Comparison of ENCODE assay signal across 13 cellular contexts in the genomic region with DNA sequence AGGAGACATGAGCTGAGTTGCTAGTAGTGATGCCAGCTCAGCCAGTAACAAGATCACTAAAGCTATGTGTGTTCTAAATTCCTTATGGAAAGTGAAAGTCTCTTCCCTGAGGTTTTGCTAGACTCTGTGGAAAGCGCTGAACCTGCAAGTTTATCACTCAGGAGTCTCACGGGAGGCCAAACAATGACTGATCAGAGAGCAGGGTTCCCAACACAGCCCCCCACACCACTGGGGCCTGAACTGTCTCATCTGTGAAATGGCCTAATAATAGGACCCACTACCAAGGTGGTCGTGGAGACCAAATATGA. TPM values are rescaled to one million over a fixed set of nuclear protein-coding genes. Genes with fewer than 3 reads are reported as not detected.
DNase-seq lines count a peak whose midpoint lies in the region; ATAC-seq and TF ChIP-seq lines count a peak whose summit lies in the region.
"Had no signal": no experiment of that assay in that cellular context is flagged by ENCODE, and none has a peak within 500 bp of the region (broad histone marks: within the 10 kb centered on the region; RNA-seq: fewer than 3 reads in every experiment).

No MANE protein-coding gene starts in this region.

- no peak overlapping the region for H4K12ac ChIP-seq in trophoblast cell (ENCODE audit: low read depth, low read length)

- peaks cover 76% of the 10 kb centered on the region for H3K4me1 Mint-ChIP-seq in activated naive CD4-positive, alpha-beta T cell treated with anti-CD3 and anti-CD28 coated beads, Interleukin-2, amount 50 U/mL, for 24 hours
- peaks cover 57 to 77% (median 73%) of the 10 kb centered on the region in 3 donors for H3K4me1 Mint-ChIP-seq in naive B cell
- peaks cover 34% of the 10 kb centered on the region for H3K4me1 Mint-ChIP-seq in T-helper 2 cell treated with Interferon-gamma antibody and Interleukin-4, amounts not matched to agents 5 μg/mL and 100 μg/mL, for 36 hours (ENCODE audit: low read depth)

- no peak overlapping the region for H2BK12ac ChIP-seq in trophoblast cell (ENCODE audit: low read length)

- no peak overlapping the region for H2AK5ac ChIP-seq in trophoblast cell (ENCODE audit: low read length)

- no peak for TF ChIP-seq EP300 in tibial nerve (IDR thresholded peaks at IDR 0.05)

- no peak overlapping the region for H2BK5ac ChIP-seq in trophoblast cell (ENCODE audit: low read depth, low read length, poor library complexity)

- H2AFZ ChIP-seq in trophoblast cell (ENCODE audit: insufficient read depth, low read length, poor library complexity) = no peak overlapping the region

- H2BK120ac ChIP-seq in trophoblast cell (ENCODE audit: insufficient read depth, low read length, poor library complexity) = no peak overlapping the region

- H3K36me3 ChIP-seq in tibial nerve = no peaks in the 10 kb centered on the region
- no peaks in the 10 kb centered on the region for H3K36me3 ChIP-seq in trophoblast cell (ENCODE audit: control insufficient read depth in 1 of 2, insufficient read depth in 2 of 2, low read length in 2 of 2)
- H3K36me3 ChIP-seq: brain microvascular endothelial cell, MG63 had no signal

- no peak overlapping the region for H3K4me2 ChIP-seq in trophoblast cell (ENCODE audit: low read length)

- no peak for DNase-seq in activated naive CD4-positive, alpha-beta T cell (lab: John Stamatoyannopoulos, UW)
- DNase-seq in coronary artery (ENCODE audit: low spot score) (no peak), naive B cell (no peak), tibial nerve (ENCODE audit: low spot score in 2 of 2) (no peak), trophoblast cell (no peak)
- no peak for DNase-seq in T-helper 2 cell treated with Interferon-gamma antibody and Interleukin-4, amounts not matched to agents 5 μg/mL and 100 μg/mL, for 36 hours (ENCODE audit: low spot score)
- DNase-seq: brain microvascular endothelial cell, MG63, NCI-H446 treated with DMSO at 0.1 percent for 48 hours had no signal

- H3K27ac Mint-ChIP-seq in activated naive CD4-positive, alpha-beta T cell treated with anti-CD3 and anti-CD28 coated beads, Interleukin-2, amount 50 U/mL, for 24 hours = peak overlapping the region; percentile 46
- H3K27ac Mint-ChIP-seq in naive B cell = peak overlapping the region in 5 of 6 donors; percentile 72 to 95 (median 92)
- H3K27ac Mint-ChIP-seq in T-helper 2 cell treated with Interferon-gamma antibody and Interleukin-4, amounts not matched to agents 5 μg/mL and 100 μg/mL, for 36 hours = no peak overlapping the region

- no peak overlapping the region for H3K4ac ChIP-seq in trophoblast cell (ENCODE audit: low read depth, low read length)

- H3K4me3 ChIP-seq in coronary artery (no peak overlapping the region), tibial nerve (no peak overlapping the region), trophoblast cell (ENCODE audit: low read depth, low read length) (no peak overlapping the region)
- H3K4me3 ChIP-seq: MG63, SK-N-MC had no signal

- no peak overlapping the region for H3K23ac ChIP-seq in trophoblast cell (ENCODE audit: low read length)

- no peaks in the 10 kb centered on the region for H3K27me3 Mint-ChIP-seq in activated naive CD4-positive, alpha-beta T cell treated with anti-CD3 and anti-CD28 coated beads, Interleukin-2, amount 50 U/mL, for 24 hours
- H3K27me3 Mint-ChIP-seq in naive B cell = no peaks in the 10 kb centered on the region
- H3K27me3 Mint-ChIP-seq in T-helper 2 cell treated with Interferon-gamma antibody and Interleukin-4, amounts not matched to agents 5 μg/mL and 100 μg/mL, for 36 hours (ENCODE audit: low read depth) = no peaks in the 10 kb centered on the region

- H3K14ac ChIP-seq in trophoblast cell (ENCODE audit: low read length) = no peak overlapping the region

- no peaks in the 10 kb centered on the region for H3K9me3 ChIP-seq in tibial nerve
- H3K9me3 ChIP-seq in trophoblast cell (ENCODE audit: insufficient read depth, low read depth, low read length) = no peaks in the 10 kb centered on the region
- H3K9me3 ChIP-seq: MG63 had no signal

- H3K9ac ChIP-seq in trophoblast cell (ENCODE audit: low read length) = no peak overlapping the region

- H3K9me3 Mint-ChIP-seq in activated naive CD4-positive, alpha-beta T cell treated with anti-CD3 and anti-CD28 coated beads, Interleukin-2, amount 50 U/mL, for 24 hours = no peaks in the 10 kb centered on the region
- H3K9me3 Mint-ChIP-seq in naive B cell = no peaks in the 10 kb centered on the region
- H3K9me3 Mint-ChIP-seq in T-helper 2 cell treated with Interferon-gamma antibody and Interleukin-4, amounts not matched to agents 5 μg/mL and 100 μg/mL, for 36 hours = no peaks in the 10 kb centered on the region

- WGBS in tibial nerve, 2 donors = 62 to 80% methylated on average over 3 of the region's 3 CpGs
- WGBS in trophoblast cell (ENCODE audit: extremely low coverage, insufficient coverage, insufficient read length) = no CpG with 5 or more reads among the region's 3 CpGs

- no peaks in the 10 kb centered on the region for H3K27me3 ChIP-seq in tibial nerve
- no peaks in the 10 kb centered on the region for H3K27me3 ChIP-seq in trophoblast cell (ENCODE audit: insufficient read depth, low read length)
- H3K27me3 ChIP-seq: brain microvascular endothelial cell, MG63 had no signal

- no peak overlapping the region for H4K91ac ChIP-seq in trophoblast cell (ENCODE audit: low read depth, low read length)

- ATAC-seq in naive B cell (ENCODE audit: low read depth in 2 of 2) = no peak
- no peak for ATAC-seq in HG02840 (IDR thresholded peaks at IDR 0.05; ENCODE audit: low FRiP score, unreplicated experiment)

- H3K27ac ChIP-seq in coronary artery (peak overlapping the region; percentile 87 to 94), tibial nerve (peak overlapping the region; percentile 34 to 89 (median 78)), trophoblast cell (ENCODE audit: low read depth, low read length) (no peak overlapping the region)
- H3K27ac ChIP-seq: brain microvascular endothelial cell, SK-N-MC had no signal

- H3K79me2 ChIP-seq in trophoblast cell (ENCODE audit: control insufficient read depth, insufficient read depth, low read length, poor library complexity) = no peaks in the 10 kb centered on the region

- no peaks in the 10 kb centered on the region for H3K36me3 Mint-ChIP-seq in activated naive CD4-positive, alpha-beta T cell treated with anti-CD3 and anti-CD28 coated beads, Interleukin-2, amount 50 U/mL, for 24 hours
- no peaks in the 10 kb centered on the region for H3K36me3 Mint-ChIP-seq in naive B cell
- peaks cover 6% of the 10 kb centered on the region for H3K36me3 Mint-ChIP-seq in T-helper 2 cell treated with Interferon-gamma antibody and Interleukin-4, amounts not matched to agents 5 μg/mL and 100 μg/mL, for 36 hours (ENCODE audit: low read depth)

- no peak for TF ChIP-seq CTCF in coronary artery (IDR thresholded peaks at IDR 0.05)
- no peak for TF ChIP-seq CTCF in tibial nerve (IDR thresholded peaks at IDR 0.05)

- no peaks in the 10 kb centered on the region for H3K79me1 ChIP-seq in trophoblast cell (ENCODE audit: low read length)

- no peak overlapping the region for H3K4me3 Mint-ChIP-seq in activated naive CD4-positive, alpha-beta T cell treated with anti-CD3 and anti-CD28 coated beads, Interleukin-2, amount 50 U/mL, for 24 hours
- peak overlapping the region in 7 of 8 donors; percentile 12 to 89 (median 81) for H3K4me3 Mint-ChIP-seq in naive B cell
- no peak overlapping the region for H3K4me3 Mint-ChIP-seq in T-helper 2 cell treated with Interferon-gamma antibody and Interleukin-4, amounts not matched to agents 5 μg/mL and 100 μg/mL, for 36 hours

- H3K18ac ChIP-seq in trophoblast cell (ENCODE audit: low read length) = no peak overlapping the region

- no peak overlapping the region for H4K8ac ChIP-seq in trophoblast cell (ENCODE audit: low read depth, low read length)

- H3K4me1 ChIP-seq in tibial nerve (peaks cover 14 to 100% (median 95%) of the 10 kb centered on the region in 4 donors), trophoblast cell (ENCODE audit: control insufficient read depth in 1 of 2, insufficient read depth in 2 of 2, low read length in 2 of 2) (no peaks in the 10 kb centered on the region)

- no peak for TF ChIP-seq POLR2A in tibial nerve (IDR thresholded peaks at IDR 0.05)

RNA-seq across cellular contexts. Expression of a gene that starts 19.9 kb away (rescaled TPM):
- 100 to 1,000 TPM in 2 of 6 donors, 10 to 100 TPM in 4; 84.6 to 115 (median 92.8) TPM for polyA plus RNA-seq in naive B cell (ENCODE audit: low read depth in 6 of 6)
- total RNA-seq in tibial nerve = 10 to 100 TPM; 38.5 to 55.5 (median 42.2) TPM
- 0.05 and 0.10 TPM in 2 replicates for polyA plus RNA-seq in trophoblast cell (2013)

RNA-seq across cellular contexts. Expression of a gene that starts 43.9 kb away (rescaled TPM):
- polyA plus RNA-seq in naive B cell (ENCODE audit: low read depth in 6 of 6) = not detected
- total RNA-seq in tibial nerve = not detected
- not detected in 2 replicates for polyA plus RNA-seq in trophoblast cell (2013)
- total RNA-seq: activated CD8-positive, alpha-beta memory T cell treated with anti-CD3 and anti-CD28 coated beads for 36 hours had no signal

RNA-seq across cellular contexts. Expression of a gene that starts 45.5 kb away (rescaled TPM):
- polyA plus RNA-seq in naive B cell (ENCODE audit: low read depth in 6 of 6) = 10 to 100 TPM; 41.4 to 71.6 (median 48.7) TPM
- total RNA-seq in tibial nerve = 10 to 100 TPM; 45.3 to 83.1 (median 54.1) TPM
- 60.5 and 62.0 TPM in 2 replicates for polyA plus RNA-seq in trophoblast cell (2013)

Comparison
In these comparisons a context has a peak if more than half of its experiments do, and no peak if none do; other contexts are left out.
1. H3K4me3 Mint-ChIP-seq: peak in naive B cell (7 of 8); none in activated naive CD4-positive, alpha-beta T cell treated with anti-CD3 and anti-CD28 coated beads, Interleukin-2, amount 50 U/mL, for 24 hours (single experiment) and T-helper 2 cell treated with Interferon-gamma antibody and Interleukin-4, amounts not matched to agents 5 μg/mL and 100 μg/mL, for 36 hours (single experiment).